27 cellular contexts compared by ENCODE assay signal in the genomic region with DNA sequence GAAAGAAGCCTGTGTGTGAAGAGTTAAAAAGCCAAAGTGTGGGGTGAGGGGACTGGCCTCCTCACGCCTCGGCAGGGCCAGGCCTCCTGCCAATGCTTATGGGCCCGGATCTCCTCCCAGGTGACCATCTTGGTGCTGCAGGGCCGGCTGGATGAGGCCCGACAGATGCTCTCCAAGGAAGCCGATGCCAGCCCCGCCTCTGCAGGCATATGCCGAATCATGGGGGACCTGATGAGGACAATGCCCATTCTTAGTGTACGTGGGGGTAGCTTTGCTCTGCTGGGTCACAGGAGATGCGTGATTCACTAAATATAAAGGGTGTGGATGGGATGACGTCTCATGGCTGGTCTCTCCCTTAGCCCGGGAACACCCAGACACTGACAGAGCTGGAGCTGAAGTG. TPM values are rescaled to one million over a fixed set of nuclear protein-coding genes. Genes with fewer than 3 reads are reported as not detected.
DNase-seq lines count a peak whose midpoint lies in the region; ATAC-seq, FAIRE-seq and TF ChIP-seq lines count a peak whose summit lies in the region.
"Had no signal": no experiment of that assay in that cellular context is flagged by ENCODE, and none has a peak within 500 bp of the region (broad histone marks: within the 10 kb centered on the region; RNA-seq: fewer than 3 reads in every experiment).

No MANE protein-coding gene starts in this region.

- no peaks in the 10 kb centered on the region for H3K9me3 Mint-ChIP-seq in stimulated activated naive CD8-positive, alpha-beta T cell treated with anti-CD3 and anti-CD28 coated beads, Interleukin-15, amount 100 ng/mL, for 72 hours
- no peaks in the 10 kb centered on the region for H3K9me3 Mint-ChIP-seq in endothelial cell (ENCODE audit: unreplicated experiment)
- no peaks in the 10 kb centered on the region for H3K9me3 Mint-ChIP-seq in Caco-2 (ENCODE audit: unreplicated experiment)
- H3K9me3 Mint-ChIP-seq: CD14-positive monocyte; CD8-positive, alpha-beta memory T cell had no signal

- H3K4me1 Mint-ChIP-seq in stimulated activated naive CD8-positive, alpha-beta T cell treated with anti-CD3 and anti-CD28 coated beads, Interleukin-15, amount 100 ng/mL, for 72 hours, result no peaks in the 10 kb centered on the region
- peaks cover 10% of the 10 kb centered on the region for H3K4me1 Mint-ChIP-seq in endothelial cell (ENCODE audit: unreplicated experiment)
- H3K4me1 Mint-ChIP-seq in Caco-2 (ENCODE audit: low read depth, unreplicated experiment), result no peaks in the 10 kb centered on the region
- H3K4me1 Mint-ChIP-seq: B cell had no signal

- no peaks in the 10 kb centered on the region for H3K27me3 Mint-ChIP-seq in stimulated activated naive CD8-positive, alpha-beta T cell treated with anti-CD3 and anti-CD28 coated beads, Interleukin-15, amount 100 ng/mL, for 72 hours
- H3K27me3 Mint-ChIP-seq in endothelial cell (ENCODE audit: unreplicated experiment) (peaks cover 2% of the 10 kb centered on the region), Caco-2 (ENCODE audit: insufficient read depth, unreplicated experiment) (no peaks in the 10 kb centered on the region)
- H3K27me3 Mint-ChIP-seq: B cell; CD8-positive, alpha-beta memory T cell had no signal

- FAIRE-seq in GM12878 (lab: Jason Lieb, UNC), result no peak
- FAIRE-seq: GM18507, H54 had no signal

- H3K36me3 Mint-ChIP-seq in endothelial cell (ENCODE audit: low read depth, unreplicated experiment), result peaks cover 33% of the 10 kb centered on the region
- H3K36me3 Mint-ChIP-seq in Caco-2 (ENCODE audit: insufficient read depth, unreplicated experiment), result peaks cover 80% of the 10 kb centered on the region

- no peak for TF ChIP-seq POLR2A in GM12878 (IDR thresholded peaks at IDR 0.05; ENCODE audit: low read depth, low read length)

- H3K4me3 ChIP-seq in GM12878 (no peak overlapping the region), foreskin fibroblast (ENCODE audit: low read depth in 1 of 2, low read length in 2 of 2) (no peak overlapping the region), Caco-2 (ENCODE audit: low read depth, low read length) (no peak overlapping the region), upper lobe of right lung (no peak overlapping the region)
- H3K4me3 ChIP-seq: SJSA1 had no signal

- WGBS in GM12878 (ENCODE audit: insufficient coverage, insufficient replicate concordance, low lambda C conversion rate, missing lambda C conversion rate), result 90% methylated on average over 12 of the region's 12 CpGs

- H3K36me3 ChIP-seq in GM12878 (ENCODE audit: control insufficient read depth in 2 of 2, insufficient read depth in 2 of 2, low read length in 1 of 2), result peaks cover 23 to 32% of the 10 kb centered on the region in 2 experiments
- peaks cover 2% of the 10 kb centered on the region; the same call in 1 of the 2 replicates for H3K36me3 ChIP-seq in Caco-2 (ENCODE audit: control insufficient read depth, insufficient read depth, low read length)
- peaks cover 58% of the 10 kb centered on the region for H3K36me3 ChIP-seq in upper lobe of right lung

- POLR2A ChIA-PET in GM12878 (lab: Charles Lee) (no interaction called here), Caco-2 (lab: Charles Lee) (interaction anchor here (0.6 kb wide), 1 partner anchor 235 kb away, joined by 4 read pairs; no protein-coding TSS in a partner anchor)

- TF ChIP-seq EP300 in GM12878 (IDR thresholded peaks at IDR 0.05; ENCODE audit: borderline replicate concordance in 1 of 2, control insufficient read depth in 1 of 2, low read depth in 2 of 2, low read length in 2 of 2), result no peak

- SMC1A ChIA-PET in GM12878 (lab: Charles Lee; ENCODE audit: uncharacterized antibody, unreplicated experiment), result no interaction called here

- TF ChIP-seq RAD21 in GM12878 (IDR thresholded peaks at IDR 0.05; ENCODE audit: insufficient read depth, low read depth, low read length), result no peak

- no peak for ATAC-seq in stimulated activated naive CD8-positive, alpha-beta T cell treated with anti-CD3 and anti-CD28 coated beads, Interleukin-15, amount 100 ng/mL, for 72 hours
- ATAC-seq in stimulated activated naive CD8-positive, alpha-beta T cell treated with anti-CD3 and anti-CD28 coated beads, Interleukin-15, Interleukin-2, amounts not matched to agents 100 U/mL and 50 U/mL, for 24 hours, result no peak
- ATAC-seq in GM12878 (no peak), upper lobe of right lung (no peak)
- ATAC-seq: PC-3 had no signal

- no peak overlapping the region for H3K4me3 Mint-ChIP-seq in stimulated activated naive CD8-positive, alpha-beta T cell treated with anti-CD3 and anti-CD28 coated beads, Interleukin-15, amount 100 ng/mL, for 72 hours
- H3K4me3 Mint-ChIP-seq in endothelial cell (ENCODE audit: unreplicated experiment) (peak overlapping the region; percentile 73), Caco-2 (ENCODE audit: unreplicated experiment) (no peak overlapping the region)
- H3K4me3 Mint-ChIP-seq: B cell; CD14-positive monocyte; CD8-positive, alpha-beta memory T cell had no signal

- H3K9ac ChIP-seq in GM12878 (ENCODE audit: control insufficient read depth, insufficient read depth, low read length), result no peak overlapping the region

- no peaks in the 10 kb centered on the region for H3K79me2 ChIP-seq in GM12878 (ENCODE audit: control insufficient read depth, insufficient read depth, low read length)

- no peaks in the 10 kb centered on the region for H4K20me1 ChIP-seq in GM12878 (ENCODE audit: control insufficient read depth, insufficient read depth)

- no peak overlapping the region for H2AFZ ChIP-seq in GM12878 (ENCODE audit: control insufficient read depth, low read depth, low read length)

- CTCF ChIA-PET in GM12878 (lab: Yijun Ruan, JAX), result interaction anchor here (2.3 kb wide), 1 partner anchor 25 kb away, joined by 5 read pairs; no protein-coding TSS in a partner anchor
- CTCF ChIA-PET in Caco-2 (lab: Charles Lee), result no interaction called here

- TF ChIP-seq CTCF in GM12878 (IDR thresholded peaks at IDR 0.05 in 2 of 3, conservative IDR thresholded peaks at IDR 0.05 in 1 of 3; ENCODE audit: control insufficient read depth in 2 of 3, extremely low read depth in 1 of 3, insufficient read depth in 1 of 3, low read depth in 3 of 3, low read length in 3 of 3) (no peak), endothelial cell (IDR thresholded peaks at IDR 0.05; ENCODE audit: unreplicated experiment) (no peak), foreskin fibroblast (IDR thresholded peaks at IDR 0.05; ENCODE audit: low read depth, low read length) (no peak), Caco-2 (IDR thresholded peaks at IDR 0.05; ENCODE audit: insufficient read depth in 1 of 2, low read depth in 1 of 2, low read length in 1 of 2, severe bottlenecking in 1 of 2, unreplicated experiment in 1 of 2) (no peak), upper lobe of right lung (IDR thresholded peaks at IDR 0.05) (no peak)

- no peaks in the 10 kb centered on the region for H3K27me3 ChIP-seq in GM12878 (replicated peaks in 1 of 2; ENCODE audit: control insufficient read depth in 2 of 2, insufficient read depth in 2 of 2, low read length in 1 of 2)
- H3K27me3 ChIP-seq in Caco-2 (replicated peaks; ENCODE audit: control insufficient read depth, insufficient read depth, low read length), result no peaks in the 10 kb centered on the region
- H3K27me3 ChIP-seq in upper lobe of right lung, result no peaks in the 10 kb centered on the region
- H3K27me3 ChIP-seq: SJSA1 had no signal

- BruUV-seq in GM12878 (replicated peaks; lab: Mats Ljungman, UMichigan) (TSS peak; percentile 28), Caco-2 (replicated peaks; lab: Mats Ljungman, UMichigan) (no TSS peak)

- intact Hi-C loops in GM12878 (cut with micrococcal nuclease; ENCODE audit: unreplicated experiment) (no loop called here), Caco-2 (cut with micrococcal nuclease; ENCODE audit: unreplicated experiment) (no loop called here), upper lobe of right lung (cut with DNase I) (no loop called here)

- H3K4me2 ChIP-seq in GM12878 (ENCODE audit: control insufficient read depth, insufficient read depth), result no peak overlapping the region

- in situ Hi-C loops in GM12878 (cut with MboI), result no loop called here

- no peaks in the 10 kb centered on the region for H3K4me1 ChIP-seq in GM12878 (ENCODE audit: control insufficient read depth, insufficient read depth, low read length)
- H3K4me1 ChIP-seq in Caco-2, result no peaks in the 10 kb centered on the region
- H3K4me1 ChIP-seq in upper lobe of right lung, result peaks cover 9% of the 10 kb centered on the region
- H3K4me1 ChIP-seq: SJSA1 had no signal

- no peak for DNase-seq in stimulated activated naive CD8-positive, alpha-beta T cell treated with anti-CD3 and anti-CD28 coated beads, Interleukin-15, amount 100 ng/mL, for 72 hours
- DNase-seq in stimulated activated naive CD8-positive, alpha-beta T cell treated with anti-CD3 and anti-CD28 coated beads, Interleukin-15, Interleukin-2, amounts not matched to agents 100 U/mL and 50 U/mL, for 24 hours, result no peak
- DNase-seq in GM12878 (ENCODE audit: low read depth, low spot score) (no peak), endothelial cell (ENCODE audit: low spot score) (no peak), foreskin fibroblast (no peak), Caco-2 (no peak), upper lobe of right lung (no peak)
- DNase-seq: CD8-positive, alpha-beta memory T cell; DMS153; DND-41; Karpas-422; NCI-H1092 treated with DMSO at 0.1 percent for 48 hours; NCI-H1436; NCI-H187; NCI-H2107; NCI-H446 treated with DMSO at 0.1 percent for 48 hours; NCI-H526; NCI-H82; NK-92 treated with Interleukin-12 subunit alpha and Interleukin-12 subunit beta, amount 100 ng/mL, for 24 hours; PC-3; Right ventricle myocardium superior had no signal

- H3K27ac ChIP-seq in GM12878 (ENCODE audit: control insufficient read depth, insufficient read depth) (no peak overlapping the region), upper lobe of right lung (no peak overlapping the region)
- H3K27ac ChIP-seq: HL-60, SJSA1 had no signal

- H3K9me3 ChIP-seq in GM12878 (replicated peaks; ENCODE audit: control insufficient read depth, insufficient read depth, low read length) (no peaks in the 10 kb centered on the region), Caco-2 (no peaks in the 10 kb centered on the region), upper lobe of right lung (no peaks in the 10 kb centered on the region)
- H3K9me3 ChIP-seq: SJSA1 had no signal

- RAD21 ChIA-PET in GM12878 (lab: Charles Lee; ENCODE audit: unreplicated experiment), result no interaction called here

- peak overlapping the region; percentile 11 to 82 for H3K27ac Mint-ChIP-seq in stimulated activated naive CD8-positive, alpha-beta T cell treated with anti-CD3 and anti-CD28 coated beads, Interleukin-15, amount 100 ng/mL, for 72 hours
- no peak overlapping the region for H3K27ac Mint-ChIP-seq in endothelial cell (ENCODE audit: unreplicated experiment)
- no peak overlapping the region for H3K27ac Mint-ChIP-seq in Caco-2 (ENCODE audit: unreplicated experiment)
- H3K27ac Mint-ChIP-seq: B cell had no signal

RNA-seq across cellular contexts. Expression of gene NUP85, which starts 19.5 kb away (rescaled TPM):
- total RNA-seq in GM12878 (2013; cell fraction: nucleolus; rRNA removed), result 89.4 and 98.6 TPM in 2 replicates
- total RNA-seq in GM12878 (2014; rRNA removed) (47.1 and 57.8 TPM in 2 replicates), GM12878 (2014; rRNA removed; fragmentation: Illumina TruSeq; extraction: Trizol) (52.9 and 54.0 TPM in 2 replicates), GM12878 (2021) (82.5 and 97.9 TPM in 2 replicates), endothelial cell (ENCODE audit: unreplicated experiment) (83.9 TPM), Caco-2 (2022) (119 and 142 TPM in 2 replicates), upper lobe of right lung (63.7 TPM)
- polyA plus RNA-seq in GM12878 (2011; ENCODE audit: low read depth), result 58.6 TPM
- polyA plus RNA-seq in GM12878 (2011; rRNA removed) (80.8 and 92.9 TPM in 2 replicates), GM12878 (2014; fragmentation: Illumina TruSeq; extraction: Trizol) (59.6 and 65.9 TPM in 2 replicates), GM12878 (2014; fragmentation: Nextera tagmentation; extraction: Ambion mirVana) (100 to 1,000 TPM; 127 to 135 TPM), GM12878 (2014; rRNA removed) (83.2 and 87.8 TPM in 2 replicates), GM12878 (2016; fragmentation: Nextera tagmentation; extraction: Ambion mirVana) (100 to 1,000 TPM; 103 to 104 TPM)
- 112 and 130 TPM in 2 replicates for polyA plus RNA-seq in GM12878 (2011; cell fraction: cytosol; rRNA removed)
- polyA plus RNA-seq in GM12878 (2011; cell fraction: nucleus; rRNA removed), result 362 and 389 TPM in 2 replicates
- 37.7 and 46.3 TPM in 2 replicates for polyA plus RNA-seq in GM12878 (2012)
- polyA minus RNA-seq in GM12878 (2011; rRNA and poly(A)+ RNA removed), result 80.2 and 80.8 TPM in 2 replicates
- 24.1 and 34.9 TPM in 2 replicates for polyA minus RNA-seq in GM12878 (2011; cell fraction: cytosol; rRNA and poly(A)+ RNA removed)
- 54.2 and 98.1 TPM in 2 replicates for polyA minus RNA-seq in GM12878 (2011; cell fraction: nucleus; rRNA and poly(A)+ RNA removed)

RNA-seq across cellular contexts. Expression of gene GGA3, which starts 36.4 kb away (rescaled TPM):
- 70.6 and 92.6 TPM in 2 replicates for total RNA-seq in GM12878 (2013; cell fraction: nucleolus; rRNA removed)
- total RNA-seq in GM12878 (2014; rRNA removed), result 19.6 and 20.7 TPM in 2 replicates
- 13.5 and 14.3 TPM in 2 replicates for total RNA-seq in GM12878 (2014; rRNA removed; fragmentation: Illumina TruSeq; extraction: Trizol)
- total RNA-seq in GM12878 (2021), result 52.1 and 57.5 TPM in 2 replicates
- 34.9 TPM for polyA plus RNA-seq in GM12878 (2011; ENCODE audit: low read depth)
- 26.2 and 34.9 TPM in 2 replicates for polyA plus RNA-seq in GM12878 (2011; rRNA removed)
- polyA plus RNA-seq in GM12878 (2011; cell fraction: cytosol; rRNA removed), result 25.9 and 26.0 TPM in 2 replicates
- polyA plus RNA-seq in GM12878 (2011; cell fraction: nucleus; rRNA removed), result 244 and 300 TPM in 2 replicates
- 51.0 and 62.2 TPM in 2 replicates for polyA plus RNA-seq in GM12878 (2012)
- 31.7 and 41.3 TPM in 2 replicates for polyA plus RNA-seq in GM12878 (2014; fragmentation: Illumina TruSeq; extraction: Trizol)
- polyA plus RNA-seq in GM12878 (2014; fragmentation: Nextera tagmentation; extraction: Ambion mirVana), result 1 to 10 TPM; 7.0 to 8.1 TPM
- 36.4 and 40.2 TPM in 2 replicates for polyA plus RNA-seq in GM12878 (2014; rRNA removed)
- 10 to 100 TPM; 33.0 to 36.3 TPM for polyA plus RNA-seq in GM12878 (2016; fragmentation: Nextera tagmentation; extraction: Ambion mirVana)
- polyA minus RNA-seq in GM12878 (2011; rRNA and poly(A)+ RNA removed), result 50.4 and 73.4 TPM in 2 replicates
- 9.0 and 14.0 TPM in 2 replicates for polyA minus RNA-seq in GM12878 (2011; cell fraction: cytosol; rRNA and poly(A)+ RNA removed)
- polyA minus RNA-seq in GM12878 (2011; cell fraction: nucleus; rRNA and poly(A)+ RNA removed), result 39.3 and 49.0 TPM in 2 replicates
- 60.8 TPM for total RNA-seq in endothelial cell (ENCODE audit: unreplicated experiment)
- 90.2 and 94.4 TPM in 2 replicates for total RNA-seq in Caco-2 (2022)
- 52.7 TPM for total RNA-seq in upper lobe of right lung

RNA-seq across cellular contexts. Expression of gene MRPS7, which starts 36.7 kb away (rescaled TPM):
- total RNA-seq in GM12878 (2013; cell fraction: nucleolus; rRNA removed), result 40.8 and 41.5 TPM in 2 replicates
- total RNA-seq in GM12878 (2014; rRNA removed), result 105 and 117 TPM in 2 replicates
- total RNA-seq in GM12878 (2014; rRNA removed; fragmentation: Illumina TruSeq; extraction: Trizol), result 89.6 and 101 TPM in 2 replicates
- 88.4 and 89.2 TPM in 2 replicates for total RNA-seq in GM12878 (2021)
- polyA plus RNA-seq in GM12878 (2011; ENCODE audit: low read depth), result 40.9 TPM
- 73.6 and 89.7 TPM in 2 replicates for polyA plus RNA-seq in GM12878 (2011; rRNA removed)
- 90.3 and 94.2 TPM in 2 replicates for polyA plus RNA-seq in GM12878 (2011; cell fraction: cytosol; rRNA removed)
- 68.9 and 73.0 TPM in 2 replicates for polyA plus RNA-seq in GM12878 (2011; cell fraction: nucleus; rRNA removed)
- polyA plus RNA-seq in GM12878 (2012), result 50.5 and 55.2 TPM in 2 replicates
- 71.2 and 101 TPM in 2 replicates for polyA plus RNA-seq in GM12878 (2014; fragmentation: Illumina TruSeq; extraction: Trizol)
- 100 to 1,000 TPM; 161 to 209 TPM for polyA plus RNA-seq in GM12878 (2014; fragmentation: Nextera tagmentation; extraction: Ambion mirVana)
- polyA plus RNA-seq in GM12878 (2014; rRNA removed), result 93.2 and 108 TPM in 2 replicates
- polyA plus RNA-seq in GM12878 (2016; fragmentation: Nextera tagmentation; extraction: Ambion mirVana), result 100 to 1,000 TPM; 207 to 217 TPM
- polyA minus RNA-seq in GM12878 (2011; rRNA and poly(A)+ RNA removed), result 44.1 and 47.2 TPM in 2 replicates
- polyA minus RNA-seq in GM12878 (2011; cell fraction: cytosol; rRNA and poly(A)+ RNA removed), result 16.8 and 20.8 TPM in 2 replicates
- 26.8 and 39.8 TPM in 2 replicates for polyA minus RNA-seq in GM12878 (2011; cell fraction: nucleus; rRNA and poly(A)+ RNA removed)
- 63.4 TPM for total RNA-seq in endothelial cell (ENCODE audit: unreplicated experiment)
- total RNA-seq in Caco-2 (2022), result 123 and 125 TPM in 2 replicates
- 34.7 TPM for total RNA-seq in upper lobe of right lung

RNA-seq across cellular contexts. Expression of gene SUMO2, which starts 42.2 kb away (rescaled TPM):
- 19.8 and 21.3 TPM in 2 replicates for total RNA-seq in GM12878 (2013; cell fraction: nucleolus; rRNA removed)
- total RNA-seq in GM12878 (2014; rRNA removed) (163 and 207 TPM in 2 replicates), GM12878 (2014; rRNA removed; fragmentation: Illumina TruSeq; extraction: Trizol) (312 and 322 TPM in 2 replicates), GM12878 (2021) (506 and 514 TPM in 2 replicates), endothelial cell (ENCODE audit: unreplicated experiment) (657 TPM), Caco-2 (2022) (675 and 693 TPM in 2 replicates), upper lobe of right lung (316 TPM)
- polyA plus RNA-seq in GM12878 (2011; ENCODE audit: low read depth), result 65.4 TPM
- polyA plus RNA-seq in GM12878 (2011; rRNA removed) (603 and 801 TPM in 2 replicates), GM12878 (2014; fragmentation: Illumina TruSeq; extraction: Trizol) (265 and 335 TPM in 2 replicates), GM12878 (2014; fragmentation: Nextera tagmentation; extraction: Ambion mirVana) (100 to 1,000 TPM; 709 to 767 TPM), GM12878 (2014; rRNA removed) (232 and 249 TPM in 2 replicates), GM12878 (2016; fragmentation: Nextera tagmentation; extraction: Ambion mirVana) (100 to 1,000 TPM; 755 to 803 TPM)
- 90.6 and 121 TPM in 2 replicates for polyA plus RNA-seq in GM12878 (2011; cell fraction: cytosol; rRNA removed)
- 80.5 and 124 TPM in 2 replicates for polyA plus RNA-seq in GM12878 (2011; cell fraction: nucleus; rRNA removed)
- polyA plus RNA-seq in GM12878 (2012), result 224 and 225 TPM in 2 replicates
- 63.9 and 102 TPM in 2 replicates for polyA minus RNA-seq in GM12878 (2011; rRNA and poly(A)+ RNA removed)
- 148 and 173 TPM in 2 replicates for polyA minus RNA-seq in GM12878 (2011; cell fraction: cytosol; rRNA and poly(A)+ RNA removed)
- polyA minus RNA-seq in GM12878 (2011; cell fraction: nucleus; rRNA and poly(A)+ RNA removed), result 13.5 and 14.2 TPM in 2 replicates

RNA-seq across cellular contexts. Expression of gene MIF4GD, which starts 46.0 kb away (rescaled TPM):
- 10.9 and 13.8 TPM in 2 replicates for total RNA-seq in GM12878 (2013; cell fraction: nucleolus; rRNA removed)
- total RNA-seq in GM12878 (2014; rRNA removed) (43.9 and 44.3 TPM in 2 replicates), GM12878 (2014; rRNA removed; fragmentation: Illumina TruSeq; extraction: Trizol) (22.8 and 23.4 TPM in 2 replicates), GM12878 (2021) (40.0 and 45.6 TPM in 2 replicates), endothelial cell (ENCODE audit: unreplicated experiment) (15.7 TPM), Caco-2 (2022) (27.0 and 27.3 TPM in 2 replicates), upper lobe of right lung (25.7 TPM)
- 30.0 TPM for polyA plus RNA-seq in GM12878 (2011; ENCODE audit: low read depth)
- polyA plus RNA-seq in GM12878 (2011; rRNA removed) (49.8 and 66.1 TPM in 2 replicates), GM12878 (2014; fragmentation: Illumina TruSeq; extraction: Trizol) (20.4 and 42.0 TPM in 2 replicates), GM12878 (2014; fragmentation: Nextera tagmentation; extraction: Ambion mirVana) (10 to 100 TPM; 94.7 to 96.2 TPM), GM12878 (2014; rRNA removed) (49.6 and 57.0 TPM in 2 replicates), GM12878 (2016; fragmentation: Nextera tagmentation; extraction: Ambion mirVana) (10 to 100 TPM; 63.3 to 69.4 TPM)
- polyA plus RNA-seq in GM12878 (2011; cell fraction: cytosol; rRNA removed), result 94.7 and 108 TPM in 2 replicates
- 65.0 and 80.8 TPM in 2 replicates for polyA plus RNA-seq in GM12878 (2011; cell fraction: nucleus; rRNA removed)
- polyA plus RNA-seq in GM12878 (2012), result 33.3 and 39.1 TPM in 2 replicates
- polyA minus RNA-seq in GM12878 (2011; rRNA and poly(A)+ RNA removed), result 47.0 and 62.1 TPM in 2 replicates
- polyA minus RNA-seq in GM12878 (2011; cell fraction: cytosol; rRNA and poly(A)+ RNA removed), result 17.5 and 19.3 TPM in 2 replicates
- polyA minus RNA-seq in GM12878 (2011; cell fraction: nucleus; rRNA and poly(A)+ RNA removed), result 10.2 and 17.5 TPM in 2 replicates

Comparison
In these comparisons a context has a peak if more than half of its experiments do, and no peak if none do; other contexts are left out.
1. H3K27ac Mint-ChIP-seq: peak in stimulated activated naive CD8-positive, alpha-beta T cell treated with anti-CD3 and anti-CD28 coated beads, Interleukin-15, amount 100 ng/mL, for 72 hours (2 of 2); none in endothelial cell (single experiment) and Caco-2 (single experiment).